36 cellular contexts compared by ENCODE assay signal in genomic region chr5:99177796-99178195, GRCh38.
DNase-seq lines count a peak whose midpoint lies in the region; ATAC-seq, FAIRE-seq and TF ChIP-seq lines count a peak whose summit lies in the region.
"Had no signal": no experiment of that assay in that cellular context is flagged by ENCODE, and none has a peak within 500 bp of the region (broad histone marks: within the 10 kb centered on the region; RNA-seq: fewer than 3 reads in every experiment).

No MANE protein-coding gene starts in this region.

- POLR2A ChIA-PET in HepG2 (lab: Yijun Ruan, JAX) = no interaction called here
- POLR2A ChIA-PET in endothelial cell of umbilical vein (lab: Charles Lee) = no interaction called here
- POLR2A ChIA-PET in CD8-positive, alpha-beta memory T cell (lab: Charles Lee) = no interaction called here

- no peak overlapping the region for H2AFZ ChIP-seq in HepG2 (ENCODE audit: low read length)
- no peak overlapping the region for H2AFZ ChIP-seq in endothelial cell of umbilical vein (ENCODE audit: low read depth, low read length)

- in situ Hi-C loops in HepG2 (cut with HindIII; ENCODE audit: extremely low pct_ligation_motif_present, low pct_unique_long_range_greater_than_20kb) (no loop called here), SK-MEL-5 (cut with HindIII; ENCODE audit: low pct_unique_long_range_greater_than_20kb, low sequenced_read_pairs) (no loop called here)

- no peaks in the 10 kb centered on the region for H3K36me3 Mint-ChIP-seq in CD8-positive, alpha-beta memory T cell
- H3K36me3 Mint-ChIP-seq: CD14-positive monocyte; CD4-positive, alpha-beta memory T cell; CD4-positive, CD25-positive, alpha-beta regulatory T cell; CD8-positive, alpha-beta T cell had no signal

- no peak for FAIRE-seq in HepG2 (lab: Jason Lieb, UNC)
- FAIRE-seq in endothelial cell of umbilical vein (lab: Jason Lieb, UNC) = no peak
- FAIRE-seq: A204.1, A549, D721Med had no signal

- no peak overlapping the region for H3K4me2 ChIP-seq in HepG2 (ENCODE audit: low read depth, low read length)
- H3K4me2 ChIP-seq in endothelial cell of umbilical vein (ENCODE audit: insufficient read depth, low read length) = no peak overlapping the region
- H3K4me2 ChIP-seq: A549, BLaER1 had no signal

- peaks cover 8% of the 10 kb centered on the region; the same call in 1 of the 2 replicates for H3K4me1 ChIP-seq in HepG2 (ENCODE audit: insufficient read depth, low read length)
- no peaks in the 10 kb centered on the region for H3K4me1 ChIP-seq in right lobe of liver
- no peaks in the 10 kb centered on the region for H3K4me1 ChIP-seq in endothelial cell of umbilical vein (ENCODE audit: control insufficient read depth, extremely low read depth, insufficient read depth, low read length)
- H3K4me1 ChIP-seq in CD8-positive, alpha-beta memory T cell (ENCODE audit: insufficient read depth, low read length) = no peaks in the 10 kb centered on the region
- H3K4me1 ChIP-seq: A549, BLaER1, Caco-2 had no signal

- H3K9me3 ChIP-seq in HepG2 (ENCODE audit: low read length) (no peaks in the 10 kb centered on the region), right lobe of liver (no peaks in the 10 kb centered on the region), endothelial cell of umbilical vein (replicated peaks; ENCODE audit: control insufficient read depth, insufficient read depth, low read length) (no peaks in the 10 kb centered on the region)
- H3K9me3 ChIP-seq in CD8-positive, alpha-beta memory T cell (ENCODE audit: low read length) = no peaks in the 10 kb centered on the region
- H3K9me3 ChIP-seq: A549; BE2C; BLaER1; BLaER1 treated with 17β-estradiol and CSF1 and Interleukin-3, amounts not matched to agents 10 nM and 100 nM; Caco-2 had no signal

- H3K27ac ChIP-seq in HepG2 (ENCODE audit: extremely low read length, insufficient read depth, low read length) (no peak overlapping the region), right lobe of liver (no peak overlapping the region), endothelial cell of umbilical vein (ENCODE audit: insufficient read depth, low read depth, low read length) (no peak overlapping the region)
- H3K27ac ChIP-seq in CD8-positive, alpha-beta memory T cell (ENCODE audit: low read depth, low read length) = no peak overlapping the region
- H3K27ac ChIP-seq: 22Rv1; A549; BLaER1; BLaER1 treated with 17β-estradiol and CSF1 and Interleukin-3, amounts not matched to agents 10 nM and 100 nM; C4-2B had no signal

- intact Hi-C loops in HepG2 (cut with micrococcal nuclease; ENCODE audit: unreplicated experiment) = no loop called here
- intact Hi-C loops in right lobe of liver (cut with DNase I) = no loop called here
- intact Hi-C loops in endothelial cell of umbilical vein (cut with micrococcal nuclease) = no loop called here

- TF ChIP-seq EP300 in HepG2 (IDR thresholded peaks at IDR 0.05; ENCODE audit: low read depth in 2 of 2, low read length in 2 of 2) (no peak), HepG2 (CRISPR knock-in tag; IDR thresholded peaks at IDR 0.05; ENCODE audit: borderline replicate concordance) (no peak)

- H3K4me1 Mint-ChIP-seq in CD8-positive, alpha-beta memory T cell = no peaks in the 10 kb centered on the region
- H3K4me1 Mint-ChIP-seq: B cell; CD4-positive, alpha-beta memory T cell; CD4-positive, CD25-positive, alpha-beta regulatory T cell had no signal

- TF ChIP-seq POLR2A in HepG2 (IDR thresholded peaks at IDR 0.05; ENCODE audit: insufficient read depth in 1 of 2, low read depth in 2 of 2, low read length in 2 of 2) = no peak
- TF ChIP-seq POLR2A in right lobe of liver (IDR thresholded peaks at IDR 0.05) = no peak
- TF ChIP-seq POLR2A in endothelial cell of umbilical vein (IDR thresholded peaks at IDR 0.05; ENCODE audit: low read depth, low read length) = no peak

- dilution Hi-C loops in endothelial cell of umbilical vein (cut with MboI; ENCODE audit: extremely low pct_ligation_motif_present, low sequenced_read_pairs) = no loop called here

- CTCF ChIA-PET in HepG2 (lab: Yijun Ruan, JAX; ENCODE audit: low intra/inter-chr PET ratio, low total read pairs) = no interaction called here
- CTCF ChIA-PET in endothelial cell of umbilical vein (lab: Charles Lee) = no interaction called here
- CTCF ChIA-PET in CD8-positive, alpha-beta memory T cell (lab: Charles Lee) = no interaction called here

- H4K20me1 ChIP-seq in HepG2 (ENCODE audit: insufficient read depth, low read length) (no peaks in the 10 kb centered on the region), endothelial cell of umbilical vein (replicated peaks; ENCODE audit: control insufficient read depth, extremely low read depth, insufficient read depth, low read length) (no peaks in the 10 kb centered on the region)
- H4K20me1 ChIP-seq: BLaER1; BLaER1 treated with 17β-estradiol and CSF1 and Interleukin-3, amounts not matched to agents 10 nM and 100 nM had no signal

- H3K9me3 Mint-ChIP-seq in CD8-positive, alpha-beta memory T cell = peaks cover 0 to 4% (median 0%) of the 10 kb centered on the region in 5 donors
- H3K9me3 Mint-ChIP-seq: CD4-positive, alpha-beta T cell; CD8-positive, alpha-beta T cell had no signal

- H3K27me3 ChIP-seq in HepG2 (ENCODE audit: control insufficient read depth in 1 of 2, insufficient read depth in 2 of 2, low read length in 2 of 2) (no peaks in the 10 kb centered on the region), right lobe of liver (no peaks in the 10 kb centered on the region), endothelial cell of umbilical vein (ENCODE audit: control insufficient read depth in 2 of 2, insufficient read depth in 2 of 2, low read length in 2 of 2) (no peaks in the 10 kb centered on the region)
- no peaks in the 10 kb centered on the region for H3K27me3 ChIP-seq in CD8-positive, alpha-beta memory T cell (ENCODE audit: insufficient read depth, low read length, poor library complexity, severe bottlenecking)
- H3K27me3 ChIP-seq: BE2C, BLaER1 had no signal

- peaks cover 4% of the 10 kb centered on the region in 2 donors for H3K27me3 Mint-ChIP-seq in CD8-positive, alpha-beta memory T cell
- H3K27me3 Mint-ChIP-seq: CD4-positive, alpha-beta memory T cell; CD4-positive, alpha-beta T cell; CD4-positive, CD25-positive, alpha-beta regulatory T cell had no signal

- ATAC-seq in HepG2 = peak; percentile 90
- ATAC-seq in right lobe of liver = no peak
- ATAC-seq in GM21447 (IDR thresholded peaks at IDR 0.05; ENCODE audit: unreplicated experiment) = no peak
- no peak for ATAC-seq in GM21423 (IDR thresholded peaks at IDR 0.05; ENCODE audit: unreplicated experiment)
- ATAC-seq: A549; CD8-positive, alpha-beta T cell had no signal

- no peak overlapping the region for H3K4me3 Mint-ChIP-seq in CD8-positive, alpha-beta memory T cell
- H3K4me3 Mint-ChIP-seq: B cell; CD14-positive monocyte; CD4-positive, alpha-beta memory T cell; CD4-positive, alpha-beta T cell; CD4-positive, CD25-positive, alpha-beta regulatory T cell; CD8-positive, alpha-beta T cell had no signal

- TF ChIP-seq CTCF in HepG2 (CRISPR knock-in tag; IDR thresholded peaks at IDR 0.05) = no peak
- TF ChIP-seq CTCF in right lobe of liver (IDR thresholded peaks at IDR 0.05) = no peak
- TF ChIP-seq CTCF in endothelial cell of umbilical vein (IDR thresholded peaks at IDR 0.05; ENCODE audit: extremely low read depth in 1 of 2, insufficient read depth in 1 of 2, low read depth in 1 of 2, low read length in 2 of 2) = no peak

- BruUV-seq in HepG2 (replicated peaks; lab: Mats Ljungman, UMichigan) (no TSS peak), endothelial cell of umbilical vein (replicated peaks; lab: Mats Ljungman, UMichigan) (no TSS peak)

- H3K36me3 ChIP-seq in HepG2 (replicated peaks in 1 of 2; ENCODE audit: control insufficient read depth in 1 of 2, insufficient read depth in 2 of 2, low read length in 2 of 2) (no peaks in the 10 kb centered on the region), right lobe of liver (no peaks in the 10 kb centered on the region), endothelial cell of umbilical vein (ENCODE audit: control insufficient read depth in 2 of 2, extremely low read depth in 1 of 2, insufficient read depth in 2 of 2, low read length in 2 of 2) (no peaks in the 10 kb centered on the region)
- H3K36me3 ChIP-seq in CD8-positive, alpha-beta memory T cell (ENCODE audit: insufficient read depth, low read length) = no peaks in the 10 kb centered on the region
- H3K36me3 ChIP-seq: BE2C; BLaER1; BLaER1 treated with 17β-estradiol and CSF1 and Interleukin-3, amounts not matched to agents 10 nM and 100 nM had no signal

- DNase-seq in HepG2 (ENCODE audit: low spot score) = peak; percentile 21
- no peak for DNase-seq in right lobe of liver
- DNase-seq in SK-MEL-5 (ENCODE audit: low read depth, low spot score) = peak; percentile 65
- peak; percentile 5 for DNase-seq in endothelial cell of umbilical vein (ENCODE audit: low read depth, low spot score)
- DNase-seq in foreskin melanocyte = peak; percentile 12
- DNase-seq in CD8-positive, alpha-beta memory T cell = no peak
- DNase-seq: 8988T; ACHN; AML-193; BE2C; C1 segment of cervical spinal cord; Caco-2; Calu3; CD4-positive, alpha-beta memory T cell; CD4-positive, alpha-beta T cell; CD4-positive, CD25-positive, alpha-beta regulatory T cell; CD8-positive, alpha-beta T cell; COR-L47; DMS 273 treated with DMSO at 0.1 percent for 48 hours; DMS153; DMS53; DMS79; DMS79 treated with DMSO at 0.1 percent for 48 hours; DND-41; EL had no signal

- H3K9me1 ChIP-seq in endothelial cell of umbilical vein (replicated peaks; ENCODE audit: control insufficient read depth, extremely low read depth, insufficient read depth, low read length) = no peaks in the 10 kb centered on the region

- H3K4me3 ChIP-seq in HepG2 (replicated peaks in 1 of 3; ENCODE audit: insufficient read depth in 1 of 3, low read depth in 2 of 3, low read length in 3 of 3) (no peak overlapping the region), right lobe of liver (no peak overlapping the region), endothelial cell of umbilical vein (replicated peaks in 1 of 3; ENCODE audit: insufficient read depth in 1 of 3, low read depth in 1 of 3, low read length in 3 of 3) (no peak overlapping the region)
- H3K4me3 ChIP-seq in CD8-positive, alpha-beta memory T cell (ENCODE audit: low read length) = no peak overlapping the region
- H3K4me3 ChIP-seq: A549; BLaER1; BLaER1 treated with 17β-estradiol and CSF1 and Interleukin-3, amounts not matched to agents 10 nM and 100 nM had no signal

- no peaks in the 10 kb centered on the region for H3K79me2 ChIP-seq in HepG2 (ENCODE audit: insufficient read depth, low read length)
- H3K79me2 ChIP-seq in endothelial cell of umbilical vein (ENCODE audit: control insufficient read depth, insufficient read depth, low read length) = no peaks in the 10 kb centered on the region

- H3K9ac ChIP-seq in HepG2 (ENCODE audit: insufficient read depth, low read depth, low read length) (no peak overlapping the region), endothelial cell of umbilical vein (replicated peaks; ENCODE audit: extremely low read depth, insufficient read depth, low read length) (no peak overlapping the region)
- H3K9ac ChIP-seq: BLaER1; BLaER1 treated with 17β-estradiol and CSF1 and Interleukin-3, amounts not matched to agents 10 nM and 100 nM had no signal

- 1% methylated on average over 2 of the region's 2 CpGs for WGBS in HepG2 (ENCODE audit: low lambda C conversion rate)
- 74% methylated on average over 2 of the region's 2 CpGs for WGBS in right lobe of liver (ENCODE audit: insufficient coverage, low coverage, low lambda C conversion rate, missing lambda C conversion rate)

- H3K27ac Mint-ChIP-seq in CD8-positive, alpha-beta memory T cell = no peak overlapping the region
- H3K27ac Mint-ChIP-seq: B cell; CD14-positive monocyte; CD4-positive, alpha-beta memory T cell; CD4-positive, alpha-beta T cell; CD4-positive, CD25-positive, alpha-beta regulatory T cell; CD8-positive, alpha-beta T cell had no signal

- no peak for TF ChIP-seq RAD21 in HepG2 (CRISPR knock-in tag; IDR thresholded peaks at IDR 0.05)

Comparison
In these comparisons a context has a peak if more than half of its experiments do, and no peak if none do; other contexts are left out.
1. DNase-seq: peak in HepG2 (single experiment), SK-MEL-5 (single experiment), endothelial cell of umbilical vein (single experiment) and foreskin melanocyte (single experiment); none in right lobe of liver (0 of 3) and CD8-positive, alpha-beta memory T cell (0 of 5).